In genomic region chr3:135093121-135093520, GRCh38 we compare ENCODE assay signal across 3 cellular contexts.
"Had no signal": no experiment of that assay in that cellular context is flagged by ENCODE, and none has a peak within 500 bp of the region (broad histone marks: within the 10 kb centered on the region; RNA-seq: fewer than 3 reads in every experiment).

No MANE protein-coding gene starts in this region.

- DNase-seq: GDM1, GF-D8 had no signal

- H3K4me3 ChIP-seq: GM12878 had no signal
